1 cellular context compared by ENCODE assay signal in genomic region chr12:110846615-110847566, GRCh38.
TF ChIP-seq lines count a peak whose summit lies in the region.

TSS of gene CCDC63 (plus strand) at chr12:110846987. CDS start at chr12:110852955, 5,968 bp downstream.

TF ChIP-seq in IMR-90, 13 proteins besides CTCF, POLR2A, EP300 and RAD21:
- TF ChIP-seq USF2 (IDR thresholded peaks at IDR 0.05; ENCODE audit: low read depth, low read length) (no peak), NFE2L2 (IDR thresholded peaks at IDR 0.05; ENCODE audit: low read depth, low read length) (no peak)
TF ChIP-seq in IMR-90: peak in this region for 0.
